Comparison of ENCODE assay signal across 11 cellular contexts in genomic region chr7:158239290-158239981, GRCh38.
A peak's percentile ranks its signal among the peaks of the same experiment; 100 is the strongest.
DNase-seq lines count a peak whose midpoint lies in the region; ATAC-seq, FAIRE-seq and TF ChIP-seq lines count a peak whose summit lies in the region.
"Had no signal": no experiment of that assay in that cellular context is flagged by ENCODE, and none has a peak within 500 bp of the region (broad histone marks: within the 10 kb centered on the region; RNA-seq: fewer than 3 reads in every experiment).

No MANE protein-coding gene starts in this region.

- no peak overlapping the region for H3K4me3 ChIP-seq in right lobe of liver
- H3K4me3 ChIP-seq in HepG2 (replicated peaks in 1 of 3; ENCODE audit: insufficient read depth in 1 of 3, low read depth in 2 of 3, low read length in 3 of 3) = no peak overlapping the region

- POLR2A ChIA-PET in HepG2 (lab: Yijun Ruan, JAX) = no interaction called here
- POLR2A ChIA-PET in activated CD8-positive, alpha-beta T cell treated with anti-CD3 and anti-CD28 coated beads, Interleukin-2, amount 10 ng/mL, durations not matched to agents 7 days and 5 days (lab: Charles Lee) = no interaction called here

- H3K27me3 ChIP-seq in right lobe of liver (no peaks in the 10 kb centered on the region), HepG2 (ENCODE audit: control insufficient read depth in 1 of 2, insufficient read depth in 2 of 2, low read length in 2 of 2) (no peaks in the 10 kb centered on the region)

- TF ChIP-seq POLR2A in right lobe of liver (IDR thresholded peaks at IDR 0.05) (no peak), HepG2 (IDR thresholded peaks at IDR 0.05; ENCODE audit: insufficient read depth in 1 of 2, low read depth in 2 of 2, low read length in 2 of 2) (no peak)

- no peaks in the 10 kb centered on the region for H3K9me3 ChIP-seq in right lobe of liver
- H3K9me3 ChIP-seq in HepG2 (ENCODE audit: low read length) = no peaks in the 10 kb centered on the region

- peak; percentile 34 to 73 (median 38) for ATAC-seq in right lobe of liver
- ATAC-seq in HepG2 = no peak; the same call in 2 of the 3 replicates
- ATAC-seq in activated CD8-positive, alpha-beta T cell treated with anti-CD3 and anti-CD28 coated beads, Interleukin-2, amount 10 ng/mL, durations not matched to agents 7 days and 5 days = no peak

- H3K27ac Mint-ChIP-seq in immature natural killer cell = no peak overlapping the region
- H3K27ac Mint-ChIP-seq in activated CD8-positive, alpha-beta T cell treated with anti-CD3 and anti-CD28 coated beads, Interleukin-2, amount 10 ng/mL, durations not matched to agents 7 days and 5 days = no peak overlapping the region
- no peak overlapping the region for H3K27ac Mint-ChIP-seq in type B pancreatic cell
- no peak overlapping the region for H3K27ac Mint-ChIP-seq in activated T-helper 1 cell treated with anti-CD3 and anti-CD28 coated beads, Interleukin-12 subunit alpha, Interleukin-12 subunit beta, Interleukin-2, Interleukin-4 antibody, amounts not matched to agents 30 ng/mL and 10 ng/mL and 1 ng/mL, durations not matched to agents 14 hours and 24 hours and 36 hours

- CTCF ChIA-PET in HepG2 (lab: Yijun Ruan, JAX; ENCODE audit: low intra/inter-chr PET ratio, low total read pairs) = no interaction called here
- CTCF ChIA-PET in activated CD8-positive, alpha-beta T cell treated with anti-CD3 and anti-CD28 coated beads, Interleukin-2, amount 10 ng/mL, durations not matched to agents 7 days and 5 days (lab: Charles Lee) = no interaction called here

- H3K9me3 Mint-ChIP-seq in immature natural killer cell = peaks cover 0 to 3% (median 0%) of the 10 kb centered on the region in 6 donors
- no peaks in the 10 kb centered on the region for H3K9me3 Mint-ChIP-seq in activated CD8-positive, alpha-beta T cell treated with anti-CD3 and anti-CD28 coated beads, Interleukin-2, amount 10 ng/mL, durations not matched to agents 7 days and 5 days (ENCODE audit: insufficient read depth)
- H3K9me3 Mint-ChIP-seq in type B pancreatic cell = no peaks in the 10 kb centered on the region
- peaks cover 26% of the 10 kb centered on the region for H3K9me3 Mint-ChIP-seq in activated T-helper 1 cell treated with anti-CD3 and anti-CD28 coated beads, Interleukin-12 subunit alpha, Interleukin-12 subunit beta, Interleukin-2, Interleukin-4 antibody, amounts not matched to agents 30 ng/mL and 10 ng/mL and 1 ng/mL, durations not matched to agents 14 hours and 24 hours and 36 hours

- no peaks in the 10 kb centered on the region for H3K4me1 Mint-ChIP-seq in immature natural killer cell
- H3K4me1 Mint-ChIP-seq in activated CD8-positive, alpha-beta T cell treated with anti-CD3 and anti-CD28 coated beads, Interleukin-2, amount 10 ng/mL, durations not matched to agents 7 days and 5 days (ENCODE audit: low read depth) = no peaks in the 10 kb centered on the region
- H3K4me1 Mint-ChIP-seq in type B pancreatic cell (ENCODE audit: unreplicated experiment) = no peaks in the 10 kb centered on the region
- H3K4me1 Mint-ChIP-seq in activated T-helper 1 cell treated with anti-CD3 and anti-CD28 coated beads, Interleukin-12 subunit alpha, Interleukin-12 subunit beta, Interleukin-2, Interleukin-4 antibody, amounts not matched to agents 30 ng/mL and 10 ng/mL and 1 ng/mL, durations not matched to agents 14 hours and 24 hours and 36 hours (ENCODE audit: low read depth) = no peaks in the 10 kb centered on the region

- H3K4me3 Mint-ChIP-seq in immature natural killer cell (no peak overlapping the region), type B pancreatic cell (no peak overlapping the region)
- H3K4me3 Mint-ChIP-seq in activated CD8-positive, alpha-beta T cell treated with anti-CD3 and anti-CD28 coated beads, Interleukin-2, amount 10 ng/mL, durations not matched to agents 7 days and 5 days = no peak overlapping the region
- no peak overlapping the region for H3K4me3 Mint-ChIP-seq in activated T-helper 1 cell treated with anti-CD3 and anti-CD28 coated beads, Interleukin-12 subunit alpha, Interleukin-12 subunit beta, Interleukin-2, Interleukin-4 antibody, amounts not matched to agents 30 ng/mL and 10 ng/mL and 1 ng/mL, durations not matched to agents 14 hours and 24 hours and 36 hours

- H3K79me2 ChIP-seq in HepG2 (ENCODE audit: insufficient read depth, low read length) = no peaks in the 10 kb centered on the region

- H3K9ac ChIP-seq in HepG2 (ENCODE audit: insufficient read depth, low read depth, low read length) = no peak overlapping the region

- TF ChIP-seq CTCF in right lobe of liver (IDR thresholded peaks at IDR 0.05) = no peak
- no peak for TF ChIP-seq CTCF in HepG2 (CRISPR knock-in tag; IDR thresholded peaks at IDR 0.05)
- no peak for TF ChIP-seq CTCF in type B pancreatic cell (conservative IDR thresholded peaks at IDR 0.05)

- H3K4me1 ChIP-seq in right lobe of liver (no peaks in the 10 kb centered on the region), HepG2 (ENCODE audit: insufficient read depth, low read length) (no peaks in the 10 kb centered on the region)

- peak in 1 of 3 donors; percentile 47 for DNase-seq in right lobe of liver
- no peak for DNase-seq in HepG2 (ENCODE audit: low spot score)
- peak; percentile 57 for DNase-seq in NCI-H69 (lab: John Stamatoyannopoulos, UW)
- DNase-seq in globus pallidus (ENCODE audit: low spot score) = peak; percentile 19
- DNase-seq in immature natural killer cell = no peak
- DNase-seq in activated CD8-positive, alpha-beta T cell treated with anti-CD3 and anti-CD28 coated beads, Interleukin-2, amount 10 ng/mL, durations not matched to agents 7 days and 5 days = no peak
- DNase-seq in type B pancreatic cell (ENCODE audit: extremely low spot score, unreplicated experiment) = no peak
- DNase-seq in activated T-helper 1 cell treated with anti-CD3 and anti-CD28 coated beads, Interleukin-12 subunit alpha, Interleukin-12 subunit beta, Interleukin-2, Interleukin-4 antibody, amounts not matched to agents 30 ng/mL and 10 ng/mL and 1 ng/mL, durations not matched to agents 14 hours and 24 hours and 36 hours (ENCODE audit: low spot score) = no peak
- DNase-seq: GOT3, KG1, mammary epithelial cell had no signal

- H3K4me2 ChIP-seq in HepG2 (ENCODE audit: low read depth, low read length) = no peak overlapping the region

- H3K36me3 Mint-ChIP-seq in immature natural killer cell = no peaks in the 10 kb centered on the region
- H3K36me3 Mint-ChIP-seq in activated CD8-positive, alpha-beta T cell treated with anti-CD3 and anti-CD28 coated beads, Interleukin-2, amount 10 ng/mL, durations not matched to agents 7 days and 5 days (ENCODE audit: low read depth) = no peaks in the 10 kb centered on the region
- H3K36me3 Mint-ChIP-seq in type B pancreatic cell = no peaks in the 10 kb centered on the region
- H3K36me3 Mint-ChIP-seq in activated T-helper 1 cell treated with anti-CD3 and anti-CD28 coated beads, Interleukin-12 subunit alpha, Interleukin-12 subunit beta, Interleukin-2, Interleukin-4 antibody, amounts not matched to agents 30 ng/mL and 10 ng/mL and 1 ng/mL, durations not matched to agents 14 hours and 24 hours and 36 hours (ENCODE audit: low read depth) = no peaks in the 10 kb centered on the region

- intact Hi-C loops in right lobe of liver (cut with DNase I) = no loop called here
- intact Hi-C loops in HepG2 (cut with micrococcal nuclease; ENCODE audit: unreplicated experiment) = no loop called here
- intact Hi-C loops in activated T-helper 1 cell treated with anti-CD3 and anti-CD28 coated beads, Interleukin-12 subunit alpha, Interleukin-12 subunit beta, Interleukin-2, Interleukin-4 antibody, amounts not matched to agents 30 ng/mL and 10 ng/mL and 1 ng/mL, durations not matched to agents 14 hours and 24 hours and 36 hours (cut with micrococcal nuclease) = no loop called here

- no peak overlapping the region for H3K27ac ChIP-seq in right lobe of liver
- H3K27ac ChIP-seq in HepG2 (ENCODE audit: extremely low read length, insufficient read depth, low read length) = no peak overlapping the region

- TF ChIP-seq EP300 in HepG2 (IDR thresholded peaks at IDR 0.05; ENCODE audit: low read depth in 2 of 2, low read length in 2 of 2) (no peak), HepG2 (CRISPR knock-in tag; IDR thresholded peaks at IDR 0.05; ENCODE audit: borderline replicate concordance) (no peak)

- H3K36me3 ChIP-seq in right lobe of liver (no peaks in the 10 kb centered on the region), HepG2 (replicated peaks in 1 of 2; ENCODE audit: control insufficient read depth in 1 of 2, insufficient read depth in 2 of 2, low read length in 2 of 2) (no peaks in the 10 kb centered on the region)

- WGBS in right lobe of liver (ENCODE audit: insufficient coverage, low coverage, low lambda C conversion rate, missing lambda C conversion rate) = 59% methylated on average over 17 of the region's 30 CpGs
- WGBS in HepG2 (ENCODE audit: low lambda C conversion rate) = 85% methylated on average over 29 of the region's 30 CpGs

- FAIRE-seq in HepG2 (lab: Jason Lieb, UNC) = no peak

- H2AFZ ChIP-seq in HepG2 (ENCODE audit: low read length) = no peak overlapping the region

- TF ChIP-seq RAD21 in HepG2 (CRISPR knock-in tag; IDR thresholded peaks at IDR 0.05) = no peak

- H3K27me3 Mint-ChIP-seq in immature natural killer cell (ENCODE audit: low read depth in 3 of 3) = peaks cover 1 to 6% (median 2%) of the 10 kb centered on the region in 3 donors
- H3K27me3 Mint-ChIP-seq in activated CD8-positive, alpha-beta T cell treated with anti-CD3 and anti-CD28 coated beads, Interleukin-2, amount 10 ng/mL, durations not matched to agents 7 days and 5 days (ENCODE audit: low read depth) = no peaks in the 10 kb centered on the region
- no peaks in the 10 kb centered on the region for H3K27me3 Mint-ChIP-seq in type B pancreatic cell
- H3K27me3 Mint-ChIP-seq in activated T-helper 1 cell treated with anti-CD3 and anti-CD28 coated beads, Interleukin-12 subunit alpha, Interleukin-12 subunit beta, Interleukin-2, Interleukin-4 antibody, amounts not matched to agents 30 ng/mL and 10 ng/mL and 1 ng/mL, durations not matched to agents 14 hours and 24 hours and 36 hours (ENCODE audit: insufficient read depth) = no peaks in the 10 kb centered on the region

- in situ Hi-C loops in HepG2 (cut with HindIII; ENCODE audit: extremely low pct_ligation_motif_present, low pct_unique_long_range_greater_than_20kb) = no loop called here

- no TSS peak for BruUV-seq in HepG2 (replicated peaks; lab: Mats Ljungman, UMichigan)

- H4K20me1 ChIP-seq in HepG2 (ENCODE audit: insufficient read depth, low read length) = peaks cover 14% of the 10 kb centered on the region; the same call in 1 of the 2 replicates

TF ChIP-seq in HepG2, 621 proteins besides CTCF, POLR2A, EP300 and RAD21 (continues in another document):
- TF ChIP-seq TEAD3 (CRISPR knock-in tag; optimal IDR thresholded peaks at IDR 0.05; ENCODE audit: borderline replicate concordance) (no peak), ZNF550 (CRISPR knock-in tag; IDR thresholded peaks at IDR 0.05; ENCODE audit: borderline replicate concordance) (no peak), NFKBIZ (CRISPR knock-in tag; IDR thresholded peaks at IDR 0.05) (no peak), ATF7-NPFF (CRISPR knock-in tag; IDR thresholded peaks at IDR 0.05; ENCODE audit: low read depth) (no peak), FOSL2 (CRISPR knock-in tag; IDR thresholded peaks at IDR 0.05) (no peak)

Comparison
In these comparisons a context has a peak if more than half of its experiments do, and no peak if none do; other contexts are left out.
1. ATAC-seq: peak in right lobe of liver (4 of 4); none in HepG2 (single experiment) and activated CD8-positive, alpha-beta T cell treated with anti-CD3 and anti-CD28 coated beads, Interleukin-2, amount 10 ng/mL, durations not matched to agents 7 days and 5 days (single experiment).
2. DNase-seq: peak in NCI-H69 (single experiment) and globus pallidus (single experiment); none in HepG2 (single experiment), immature natural killer cell (0 of 3), activated CD8-positive, alpha-beta T cell treated with anti-CD3 and anti-CD28 coated beads, Interleukin-2, amount 10 ng/mL, durations not matched to agents 7 days and 5 days (single experiment), type B pancreatic cell (single experiment) and activated T-helper 1 cell treated with anti-CD3 and anti-CD28 coated beads, Interleukin-12 subunit alpha, Interleukin-12 subunit beta, Interleukin-2, Interleukin-4 antibody, amounts not matched to agents 30 ng/mL and 10 ng/mL and 1 ng/mL, durations not matched to agents 14 hours and 24 hours and 36 hours (single experiment).